ENCODE assay signal across 9 cellular contexts in the genomic region with DNA sequence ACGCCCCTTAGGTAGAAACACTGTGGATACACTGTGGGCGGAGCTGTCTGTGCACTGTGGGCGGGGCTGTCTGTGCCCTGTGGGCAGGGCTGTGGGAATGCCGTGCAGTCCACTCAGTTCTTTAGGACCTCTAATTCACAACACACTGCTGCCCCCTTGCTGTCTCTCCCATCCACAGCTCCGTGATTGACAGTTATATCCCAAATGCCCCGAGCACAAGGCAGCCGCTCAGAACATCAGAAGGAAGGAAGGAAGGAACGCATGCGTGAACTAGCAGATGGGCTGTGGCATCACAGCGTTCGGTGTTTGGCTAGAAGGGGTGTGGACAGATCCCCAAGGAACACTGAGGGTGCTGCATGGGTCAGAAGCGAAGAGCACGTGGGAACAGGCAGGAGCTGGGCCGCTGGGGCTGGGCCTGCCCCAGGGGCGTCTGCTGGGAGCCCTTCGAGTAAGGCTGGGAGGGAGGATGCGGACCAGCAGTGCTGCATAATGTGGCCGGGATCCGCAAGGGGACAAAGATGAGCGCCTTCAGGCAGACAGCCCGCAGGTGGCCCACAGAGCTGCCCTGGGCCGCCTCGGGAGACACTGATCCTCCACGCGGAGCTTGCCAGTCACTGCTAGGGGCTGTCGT. TPM values are rescaled to one million over a fixed set of nuclear protein-coding genes. Genes with fewer than 3 reads are reported as not detected.
DNase-seq lines count a peak whose midpoint lies in the region; ATAC-seq and TF ChIP-seq lines count a peak whose summit lies in the region.
"Had no signal": no experiment of that assay in that cellular context is flagged by ENCODE, and none has a peak within 500 bp of the region (broad histone marks: within the 10 kb centered on the region; RNA-seq: fewer than 3 reads in every experiment).

No MANE protein-coding gene starts in this region.

- no peaks in the 10 kb centered on the region for H3K79me2 ChIP-seq in neural progenitor cell (ENCODE audit: low read depth)

- no peaks in the 10 kb centered on the region for H3K4me1 ChIP-seq in neural progenitor cell
- H3K4me1 ChIP-seq in sigmoid colon = peaks cover 0 to 17% (median 6%) of the 10 kb centered on the region in 4 donors

- H3K9ac ChIP-seq in neural progenitor cell = no peak overlapping the region

- H3K27ac Mint-ChIP-seq in neural progenitor cell = peak overlapping the region; percentile 47
- H3K27ac Mint-ChIP-seq: dendritic cell treated with granulocyte-macrophage colony-stimulating factor and Interleukin-4, amounts not matched to agents 40 ng/mL and 50 ng/mL, for 4 days had no signal

- H3K36me3 ChIP-seq in neural progenitor cell (no peaks in the 10 kb centered on the region), sigmoid colon (peaks cover 17 to 83% (median 44%) of the 10 kb centered on the region in 4 donors)

- peak; percentile 75 for TF ChIP-seq CTCF in 22Rv1 (IDR thresholded peaks at IDR 0.05)
- TF ChIP-seq CTCF in neural progenitor cell (IDR thresholded peaks at IDR 0.05) = peak; percentile 61
- TF ChIP-seq CTCF in sigmoid colon (IDR thresholded peaks at IDR 0.05) = peak in 1 of 4 experiments; percentile 9

- intact Hi-C loops in sigmoid colon (cut with DNase I) = no loop called here

- no peak overlapping the region for H2AFZ ChIP-seq in neural progenitor cell (replicated peaks)

- H4K20me1 ChIP-seq in neural progenitor cell (ENCODE audit: low read depth) = peaks cover 10% of the 10 kb centered on the region

- H3F3A ChIP-seq in neural progenitor cell (ENCODE audit: low read depth) = peaks cover 13% of the 10 kb centered on the region

- TF ChIP-seq POLR2A in erythroblast (IDR thresholded peaks at IDR 0.05; ENCODE audit: low read length) (no peak), sigmoid colon (IDR thresholded peaks at IDR 0.05) (no peak)

- peaks cover 6% of the 10 kb centered on the region for H3K27me3 Mint-ChIP-seq in neural progenitor cell (ENCODE audit: insufficient read depth, low read depth)
- H3K27me3 Mint-ChIP-seq: dendritic cell treated with granulocyte-macrophage colony-stimulating factor and Interleukin-4, amounts not matched to agents 40 ng/mL and 50 ng/mL, for 4 days had no signal

- H3K36me3 Mint-ChIP-seq in neural progenitor cell = peaks cover 28% of the 10 kb centered on the region

- H3K4me1 Mint-ChIP-seq in neural progenitor cell = peaks cover 6% of the 10 kb centered on the region

- H3K4me3 Mint-ChIP-seq in neural progenitor cell = no peak overlapping the region
- H3K4me3 Mint-ChIP-seq: dendritic cell treated with granulocyte-macrophage colony-stimulating factor and Interleukin-4, amounts not matched to agents 40 ng/mL and 50 ng/mL, for 4 days had no signal

- H3K27ac ChIP-seq in 22Rv1 = no peak overlapping the region
- no peak overlapping the region for H3K27ac ChIP-seq in neural progenitor cell
- H3K27ac ChIP-seq in sigmoid colon = peak overlapping the region in 1 of 4 donors; percentile 61

- no peaks in the 10 kb centered on the region for H3K9me3 ChIP-seq in neural progenitor cell (ENCODE audit: low read depth)
- H3K9me3 ChIP-seq in sigmoid colon = no peaks in the 10 kb centered on the region

- H3K4me2 ChIP-seq in neural progenitor cell = no peak overlapping the region

- no peak for ATAC-seq in HG03108 (IDR thresholded peaks at IDR 0.05; ENCODE audit: unreplicated experiment)

- no peak overlapping the region for H3K4me3 ChIP-seq in neural progenitor cell
- H3K4me3 ChIP-seq in sigmoid colon = no peak overlapping the region

- DNase-seq in GDM1 (lab: John Stamatoyannopoulos, UW) (peak; percentile 30), OCI-M1 (lab: John Stamatoyannopoulos, UW) (peak; percentile 38), erythroblast (lab: John Stamatoyannopoulos, UW) (peak; percentile 33 to 52), neural progenitor cell (ENCODE audit: low spot score) (peak; percentile 83), sigmoid colon (no peak), OCI-M2 (lab: John Stamatoyannopoulos, UW; ENCODE audit: unreplicated experiment) (no peak)

- peaks cover 9% of the 10 kb centered on the region for H3K9me3 Mint-ChIP-seq in neural progenitor cell
- H3K9me3 Mint-ChIP-seq: dendritic cell treated with granulocyte-macrophage colony-stimulating factor and Interleukin-4, amounts not matched to agents 40 ng/mL and 50 ng/mL, for 4 days had no signal

- 70 to 82% methylated on average over 26 of the region's 26 CpGs for WGBS in sigmoid colon, 2 donors

- TF ChIP-seq EP300 in sigmoid colon (IDR thresholded peaks at IDR 0.05) = no peak

- no peaks in the 10 kb centered on the region for H3K27me3 ChIP-seq in neural progenitor cell
- H3K27me3 ChIP-seq in sigmoid colon = no peaks in the 10 kb centered on the region

RNA-seq across cellular contexts. Expression of gene ACOX3, which starts 29.8 kb away (rescaled TPM):
- total RNA-seq in neural progenitor cell (ENCODE audit: low replicate concordance) = 14.0 and 20.1 TPM in 2 replicates
- 10 to 100 TPM; 24.8 to 51.0 (median 29.4) TPM for total RNA-seq in sigmoid colon
- polyA plus RNA-seq in sigmoid colon = 10 to 100 TPM in 2 of 3 donors, 1 to 10 TPM in 1; 8.4 to 18.0 (median 16.9) TPM

RNA-seq across cellular contexts. Expression of gene TRMT44, which starts 29.8 kb away (rescaled TPM):
- total RNA-seq in neural progenitor cell (ENCODE audit: low replicate concordance) (19.9 and 24.2 TPM in 2 replicates), sigmoid colon (10 to 100 TPM; 14.2 to 29.1 (median 17.0) TPM)
- polyA plus RNA-seq in sigmoid colon = 1 to 10 TPM; 2.1 to 7.0 (median 5.4) TPM

Comparison
In these comparisons a context has a peak if more than half of its experiments do, and no peak if none do; other contexts are left out.
1. DNase-seq: peak in GDM1 (single experiment), OCI-M1 (single experiment), erythroblast (2 of 2) and neural progenitor cell (single experiment); none in sigmoid colon (single experiment) and OCI-M2 (single experiment).